ENCODE assay signal across 20 cellular contexts in the genomic region with DNA sequence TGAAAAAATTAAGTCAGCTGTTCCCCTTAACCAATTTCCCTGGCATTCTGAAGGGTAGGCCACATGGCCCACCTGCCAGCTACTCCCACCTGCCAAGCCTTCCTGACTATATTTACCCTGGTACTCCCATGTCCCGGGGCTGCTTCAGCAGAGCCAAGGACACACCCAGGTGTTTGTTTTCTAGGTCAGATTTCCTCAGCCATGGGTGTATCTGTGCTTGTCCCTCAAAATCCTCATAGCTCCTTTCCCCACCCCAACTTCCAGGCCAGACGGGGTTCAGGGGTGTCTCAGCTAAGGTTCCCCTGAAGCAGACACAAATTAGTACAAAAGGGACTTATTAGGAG.
A peak's percentile ranks its signal among the peaks of the same experiment; 100 is the strongest.
DNase-seq lines count a peak whose midpoint lies in the region; ATAC-seq, FAIRE-seq and TF ChIP-seq lines count a peak whose summit lies in the region.
"Had no signal": no experiment of that assay in that cellular context is flagged by ENCODE, and none has a peak within 500 bp of the region (broad histone marks: within the 10 kb centered on the region; RNA-seq: fewer than 3 reads in every experiment).

No MANE protein-coding gene starts in this region.

- H3K9me3 Mint-ChIP-seq in stimulated activated naive CD8-positive, alpha-beta T cell treated with anti-CD3 and anti-CD28 coated beads, Interleukin-15, Interleukin-2, amounts not matched to agents 100 ng/mL and 50 ng/mL, for 24 hours = peaks cover 12% of the 10 kb centered on the region

- H3K4me1 ChIP-seq in K562 (replicated peaks in 1 of 2; ENCODE audit: control insufficient read depth in 2 of 2, insufficient read depth in 2 of 2, low read length in 2 of 2) (peaks cover 3 to 16% of the 10 kb centered on the region in 2 experiments; a peak in 4 of 5 replicates), keratinocyte (ENCODE audit: control insufficient read depth, extremely low read depth, insufficient read depth, low read length) (peaks cover 34% of the 10 kb centered on the region), suprapubic skin (peaks cover 13% of the 10 kb centered on the region)

- H3K9me1 ChIP-seq in K562 (ENCODE audit: control insufficient read depth, insufficient read depth, low read length) (no peaks in the 10 kb centered on the region), keratinocyte (ENCODE audit: control insufficient read depth, extremely low read depth, insufficient read depth, low read length) (no peaks in the 10 kb centered on the region)

- in situ Hi-C loops in K562 (cut with MboI) = no loop called here

- H3K4me2 ChIP-seq in K562 (ENCODE audit: insufficient read depth, low read length) (peak overlapping the region; percentile 48), keratinocyte (ENCODE audit: control insufficient read depth, extremely low read depth, insufficient read depth, low read depth, low read length) (peak overlapping the region; percentile 39)
- H3K4me2 ChIP-seq: GM23338 had no signal

- 0 out of 2 replicates have a peak, but pooled peaks cover 2% of the 10 kb centered on the region for H3K9me3 ChIP-seq in K562 (replicated peaks; ENCODE audit: control insufficient read depth, insufficient read depth, low read depth, low read length)
- H3K9me3 ChIP-seq in keratinocyte (ENCODE audit: control insufficient read depth, low read depth, low read length) = no peaks in the 10 kb centered on the region
- no peaks in the 10 kb centered on the region for H3K9me3 ChIP-seq in suprapubic skin

- no peak for TF ChIP-seq RAD21 in K562 (CRISPR knock-in tag; conservative IDR thresholded peaks at IDR 0.05 in 1 of 2, IDR thresholded peaks at IDR 0.05 in 1 of 2)

- peaks cover 23% of the 10 kb centered on the region for H3K27me3 Mint-ChIP-seq in stimulated activated naive CD8-positive, alpha-beta T cell treated with anti-CD3 and anti-CD28 coated beads, Interleukin-15, Interleukin-2, amounts not matched to agents 100 ng/mL and 50 ng/mL, for 24 hours

- no peak for TF ChIP-seq POLR2A in K562 (conservative IDR thresholded peaks at IDR 0.05)
- no peak for TF ChIP-seq POLR2A in suprapubic skin (IDR thresholded peaks at IDR 0.05)
- no peak for TF ChIP-seq POLR2A in lower leg skin (IDR thresholded peaks at IDR 0.05)

- H3K27ac Mint-ChIP-seq in stimulated activated naive CD8-positive, alpha-beta T cell treated with anti-CD3 and anti-CD28 coated beads, Interleukin-15, Interleukin-2, amounts not matched to agents 100 ng/mL and 50 ng/mL, for 24 hours = peak overlapping the region; percentile 80
- H3K27ac Mint-ChIP-seq: CD14-positive monocyte, GM23338 had no signal

- WGBS in K562 (ENCODE audit: insufficient coverage, low coverage, missing lambda C conversion rate) = 33% methylated on average over 2 of the region's 2 CpGs
- 52% methylated on average over 2 of the region's 2 CpGs for WGBS in suprapubic skin
- 51 to 66% methylated on average over 2 of the region's 2 CpGs for WGBS in lower leg skin, 2 donors

- peaks cover 25% of the 10 kb centered on the region for H3K4me1 Mint-ChIP-seq in stimulated activated naive CD8-positive, alpha-beta T cell treated with anti-CD3 and anti-CD28 coated beads, Interleukin-15, Interleukin-2, amounts not matched to agents 100 ng/mL and 50 ng/mL, for 24 hours (ENCODE audit: low read depth)
- H3K4me1 Mint-ChIP-seq: CD14-positive monocyte had no signal

- POLR2A ChIA-PET in K562 (lab: Yijun Ruan, JAX) = interaction anchor here (0.7 to 2.1 kb wide), 6 partner anchors 10 to 275 kb away, joined by 3 to 19 read pairs (median 4); no protein-coding TSS in a partner anchor

- TF ChIP-seq CTCF in K562 (IDR thresholded peaks at IDR 0.05 in 2 of 3, conservative IDR thresholded peaks at IDR 0.05 in 1 of 3; ENCODE audit: insufficient read depth in 2 of 3, low read depth in 1 of 3, low read length in 3 of 3) (no peak), keratinocyte (optimal IDR thresholded peaks at IDR 0.05 in 1 of 3, IDR thresholded peaks at IDR 0.05 in 1 of 3, conservative IDR thresholded peaks at IDR 0.05 in 1 of 3; ENCODE audit: extremely low read depth in 1 of 3, insufficient read depth in 2 of 3, low read length in 3 of 3) (no peak), suprapubic skin (IDR thresholded peaks at IDR 0.05) (no peak), lower leg skin (IDR thresholded peaks at IDR 0.05) (no peak)

- H3K79me2 ChIP-seq in K562 (ENCODE audit: control insufficient read depth, insufficient read depth, low read length) = no peaks in the 10 kb centered on the region
- no peaks in the 10 kb centered on the region for H3K79me2 ChIP-seq in keratinocyte (ENCODE audit: control insufficient read depth, insufficient read depth, low read length)

- DNase-seq in stimulated activated naive CD8-positive, alpha-beta T cell treated with anti-CD3 and anti-CD28 coated beads, Interleukin-15, Interleukin-2, amounts not matched to agents 100 U/mL and 50 U/mL, for 24 hours = no peak
- no peak for DNase-seq in K562 (ENCODE audit: extremely low read depth in 1 of 4, low spot score in 3 of 4)
- no peak for DNase-seq in keratinocyte (ENCODE audit: low read depth, low spot score)
- no peak for DNase-seq in suprapubic skin (ENCODE audit: low spot score in 2 of 2)
- DNase-seq in lower leg skin (ENCODE audit: low spot score in 2 of 2) = no peak
- DNase-seq in AG08396 (ENCODE audit: low spot score) = no peak
- DNase-seq in NCI-H187 (lab: John Stamatoyannopoulos, UW) = no peak
- DNase-seq: ACHN, DMS79, HCEC 1CT, MV-4-11, NCI-H187 treated with DMSO at 0.1 percent for 48 hours, NCI-H526, PC-3, RPMI8226, SIG-M5 had no signal

- H2AFZ ChIP-seq in K562 (ENCODE audit: low read depth, low read length) = peak overlapping the region; percentile 69
- peak overlapping the region; percentile 22 for H2AFZ ChIP-seq in keratinocyte (ENCODE audit: control insufficient read depth, low read length)
- H2AFZ ChIP-seq: GM23338 had no signal

- dilution Hi-C loops in keratinocyte (cut with MboI; ENCODE audit: extremely low pct_ligation_motif_present, low sequenced_read_pairs) = no loop called here

- no peak for ATAC-seq in stimulated activated naive CD8-positive, alpha-beta T cell treated with anti-CD3 and anti-CD28 coated beads, Interleukin-15, Interleukin-2, amounts not matched to agents 100 U/mL and 50 U/mL, for 24 hours
- ATAC-seq in K562 = no peak
- ATAC-seq: GM23338, PC-3 had no signal

- no peak overlapping the region; the same call in 2 of the 3 replicates for H3K27ac ChIP-seq in K562 (ENCODE audit: extremely low read depth, low read depth, low read length)
- H3K27ac ChIP-seq in keratinocyte (ENCODE audit: control insufficient read depth, insufficient read depth, low read length) = peak overlapping the region; percentile 56
- H3K27ac ChIP-seq in suprapubic skin = peak overlapping the region; percentile 61

- peaks cover 0 to 2% of the 10 kb centered on the region in 2 experiments; a peak in 2 of 5 replicates for H3K27me3 ChIP-seq in K562 (ENCODE audit: control insufficient read depth in 2 of 2, insufficient read depth in 2 of 2, low read length in 2 of 2)
- H3K27me3 ChIP-seq in keratinocyte (ENCODE audit: control insufficient read depth, extremely low read depth, insufficient read depth, low read length) = no peaks in the 10 kb centered on the region
- no peaks in the 10 kb centered on the region for H3K27me3 ChIP-seq in suprapubic skin

- H3K4me3 ChIP-seq in K562 = no peak overlapping the region
- H3K4me3 ChIP-seq in keratinocyte (ENCODE audit: control insufficient read depth in 2 of 3, extremely low read depth in 1 of 3, insufficient read depth in 2 of 3, low read depth in 1 of 3, low read length in 3 of 3) = no peak overlapping the region
- H3K4me3 ChIP-seq in suprapubic skin = no peak overlapping the region
- H3K4me3 ChIP-seq in lower leg skin (ENCODE audit: low read depth, poor library complexity, severe bottlenecking) = no peak overlapping the region
- H3K4me3 ChIP-seq: GM23338 had no signal

- intact Hi-C loops in K562 (cut with micrococcal nuclease) = no loop called here
- intact Hi-C loops in lower leg skin (cut with DNase I; ENCODE audit: low total_unique reads) = no loop called here

- H3K9ac ChIP-seq in K562 (ENCODE audit: insufficient read depth in 1 of 2, low read depth in 2 of 2, low read length in 2 of 2) = no peak overlapping the region
- no peak overlapping the region for H3K9ac ChIP-seq in keratinocyte (ENCODE audit: control insufficient read depth, extremely low read depth, insufficient read depth, low read length)

- H3K36me3 ChIP-seq in K562 (ENCODE audit: control insufficient read depth, insufficient read depth, low read length) = no peaks in the 10 kb centered on the region
- no peaks in the 10 kb centered on the region for H3K36me3 ChIP-seq in keratinocyte (ENCODE audit: control insufficient read depth in 2 of 2, extremely low read depth in 1 of 2, insufficient read depth in 2 of 2, low read length in 2 of 2)
- H3K36me3 ChIP-seq in suprapubic skin = no peaks in the 10 kb centered on the region

- H4K20me1 ChIP-seq in K562 (replicated peaks; ENCODE audit: control insufficient read depth, insufficient read depth, low read length) (no peaks in the 10 kb centered on the region), keratinocyte (ENCODE audit: control insufficient read depth, extremely low read depth, insufficient read depth, low read length) (no peaks in the 10 kb centered on the region)

- BruUV-seq in K562 (replicated peaks; lab: Mats Ljungman, UMichigan) = no TSS peak

- CTCF ChIA-PET in K562 (lab: Yijun Ruan, JAX; ENCODE audit: low intra/inter-chr PET ratio) = no interaction called here

- FAIRE-seq in K562 (lab: Jason Lieb, UNC) (no peak), keratinocyte (lab: Jason Lieb, UNC) (peak; percentile 34)
- FAIRE-seq: GM12892 had no signal

- H3K36me3 Mint-ChIP-seq in stimulated activated naive CD8-positive, alpha-beta T cell treated with anti-CD3 and anti-CD28 coated beads, Interleukin-15, Interleukin-2, amounts not matched to agents 100 ng/mL and 50 ng/mL, for 24 hours (ENCODE audit: low read depth) = no peaks in the 10 kb centered on the region
- H3K36me3 Mint-ChIP-seq: CD14-positive monocyte had no signal

- H3K4me3 Mint-ChIP-seq in stimulated activated naive CD8-positive, alpha-beta T cell treated with anti-CD3 and anti-CD28 coated beads, Interleukin-15, Interleukin-2, amounts not matched to agents 100 ng/mL and 50 ng/mL, for 24 hours = no peak overlapping the region
- H3K4me3 Mint-ChIP-seq: CD14-positive monocyte, GM23338 had no signal

- TF ChIP-seq EP300 in K562 (IDR thresholded peaks at IDR 0.05; ENCODE audit: low read length) = no peak
- no peak for TF ChIP-seq EP300 in suprapubic skin (IDR thresholded peaks at IDR 0.05)

TF ChIP-seq in K562, 482 proteins besides CTCF, POLR2A, EP300 and RAD21 (continues in another document):
- TF ChIP-seq CBFA2T3 (IDR thresholded peaks at IDR 0.05) = no peak
- no peak for TF ChIP-seq THRB (CRISPR knock-in tag; conservative IDR thresholded peaks at IDR 0.05)
